ENCODE assay signal across 1 cellular context in the genomic region with DNA sequence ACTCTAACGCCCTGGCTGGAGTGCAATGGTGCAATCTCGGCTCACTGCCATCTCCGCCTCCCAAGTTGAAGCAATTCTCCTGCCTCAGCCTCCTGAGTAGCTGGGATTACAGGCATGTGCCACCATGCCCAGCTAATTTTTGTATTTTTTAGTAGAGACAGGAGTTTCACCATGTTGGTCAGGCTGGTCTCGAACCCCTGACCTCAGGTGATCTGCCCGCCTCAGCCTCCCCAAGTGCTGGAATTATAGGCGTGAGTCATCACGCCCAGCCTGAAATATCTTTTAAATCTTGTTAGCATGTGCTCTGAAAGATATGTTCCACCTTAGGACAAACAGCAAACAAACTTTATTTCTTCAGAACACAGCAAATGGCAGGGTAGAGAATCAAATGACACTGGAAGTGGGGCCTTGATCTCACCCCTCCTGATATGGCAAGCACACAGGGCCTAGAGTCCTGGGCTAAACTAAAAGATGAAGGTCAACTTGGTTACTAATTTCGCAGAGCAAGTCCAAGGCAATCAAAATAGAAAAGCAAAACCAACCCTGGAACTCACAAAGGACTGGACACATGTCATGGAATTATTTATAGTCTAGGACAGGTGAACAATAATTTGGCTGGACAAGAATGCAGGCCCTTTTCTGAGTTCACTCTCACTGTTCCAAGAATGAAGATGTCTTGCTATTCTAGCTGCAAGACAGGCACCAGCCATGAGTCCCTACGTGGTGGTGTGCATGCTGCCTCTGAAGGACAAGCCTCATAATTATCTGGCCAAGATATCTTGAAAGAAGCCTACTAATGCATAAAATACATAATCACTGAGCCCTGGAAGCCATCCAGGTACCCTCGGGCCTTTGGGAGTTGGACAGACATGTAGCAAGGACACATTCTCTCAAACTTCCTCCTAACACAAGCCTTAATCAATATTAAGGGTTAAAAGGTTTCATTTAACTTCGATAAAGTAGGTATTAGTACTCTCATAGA.
TF ChIP-seq lines count a peak whose summit lies in the region.

No MANE protein-coding gene starts in this region.

TF ChIP-seq in K562, 482 proteins besides CTCF, POLR2A, EP300 and RAD21 (continued from another document and continues in another):
- TF ChIP-seq SMARCE1 (IDR thresholded peaks at IDR 0.05): peak; percentile 80
- TF ChIP-seq SREBF2 (CRISPR knock-in tag; IDR thresholded peaks at IDR 0.05): no peak
- TF ChIP-seq, protein P1, sequence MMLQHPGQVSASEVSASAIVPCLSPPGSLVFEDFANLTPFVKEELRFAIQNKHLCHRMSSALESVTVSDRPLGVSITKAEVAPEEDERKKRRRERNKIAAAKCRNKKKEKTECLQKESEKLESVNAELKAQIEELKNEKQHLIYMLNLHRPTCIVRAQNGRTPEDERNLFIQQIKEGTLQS (IDR thresholded peaks at IDR 0.05): peak; percentile 94
- TF ChIP-seq, protein P1 (CRISPR knock-in tag; conservative IDR thresholded peaks at IDR 0.05): no peak
- TF ChIP-seq FOSL1 (tag; conservative IDR thresholded peaks at IDR 0.05): peak; percentile 84
- TF ChIP-seq MAZ (CRISPR knock-in tag; conservative IDR thresholded peaks at IDR 0.05 in 1 of 2, IDR thresholded peaks at IDR 0.05 in 1 of 2): 0 out of 4 replicates have a peak, but pooled peaks of 1 of the 2 experiments have one; percentile 10
- TF ChIP-seq IRF2 (CRISPR knock-in tag; IDR thresholded peaks at IDR 0.05): no peak
- peak; percentile 60; the same call in 1 of the 2 replicates for TF ChIP-seq TEAD4 (IDR thresholded peaks at IDR 0.05; ENCODE audit: low read length)
- TF ChIP-seq TEAD4 (CRISPR knock-in tag; IDR thresholded peaks at IDR 0.05; ENCODE audit: borderline replicate concordance): no peak
- no peak for TF ChIP-seq DIDO1 (tag; IDR thresholded peaks at IDR 0.05; ENCODE audit: low read depth)
- TF ChIP-seq NR1H2 (CRISPR knock-in tag; IDR thresholded peaks at IDR 0.05): no peak
- TF ChIP-seq ZNF695 (CRISPR knock-in tag; IDR thresholded peaks at IDR 0.05): no peak
- no peak for TF ChIP-seq SETDB1 (IDR thresholded peaks at IDR 0.05; ENCODE audit: low read length)
- TF ChIP-seq GATA2 (CRISPR knock-in tag; IDR thresholded peaks at IDR 0.05): peak; percentile 79
- no peak for TF ChIP-seq ZNF3 (CRISPR knock-in tag; IDR thresholded peaks at IDR 0.05)
- TF ChIP-seq DPF2 (IDR thresholded peaks at IDR 0.05): peak; percentile 92
- 0 out of 2 replicates have a peak, but pooled peaks have one; percentile 25 for TF ChIP-seq NBN (IDR thresholded peaks at IDR 0.05; ENCODE audit: low read depth)
- peak in 1 of 2 experiments; percentile 23; a peak in 1 of 4 replicates for TF ChIP-seq HDAC1 (IDR thresholded peaks at IDR 0.05)
- TF ChIP-seq ZNF184 (CRISPR knock-in tag; IDR thresholded peaks at IDR 0.05): no peak
- TF ChIP-seq HNRNPUL1 (IDR thresholded peaks at IDR 0.05; ENCODE audit: low read length): no peak
- TF ChIP-seq, protein P2, sequence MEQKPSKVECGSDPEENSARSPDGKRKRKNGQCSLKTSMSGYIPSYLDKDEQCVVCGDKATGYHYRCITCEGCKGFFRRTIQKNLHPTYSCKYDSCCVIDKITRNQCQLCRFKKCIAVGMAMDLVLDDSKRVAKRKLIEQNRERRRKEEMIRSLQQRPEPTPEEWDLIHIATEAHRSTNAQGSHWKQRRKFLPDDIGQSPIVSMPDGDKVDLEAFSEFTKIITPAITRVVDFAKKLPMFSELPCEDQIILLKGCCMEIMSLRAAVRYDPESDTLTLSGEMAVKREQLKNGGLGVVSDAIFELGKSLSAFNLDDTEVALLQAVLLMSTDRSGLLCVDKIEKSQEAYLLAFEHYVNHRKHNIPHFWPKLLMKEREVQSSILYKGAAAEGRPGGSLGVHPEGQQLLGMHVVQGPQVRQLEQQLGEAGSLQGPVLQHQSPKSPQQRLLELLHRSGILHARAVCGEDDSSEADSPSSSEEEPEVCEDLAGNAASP (IDR thresholded peaks at IDR 0.05): no peak
- TF ChIP-seq MYC (IDR thresholded peaks at IDR 0.05; ENCODE audit: low read depth, low read length): peak; percentile 75
- no peak for TF ChIP-seq MYC (CRISPR knock-in tag; IDR thresholded peaks at IDR 0.05; ENCODE audit: borderline replicate concordance, low read depth)
- no peak for TF ChIP-seq TFAM (CRISPR knock-in tag; conservative IDR thresholded peaks at IDR 0.05)
- 0 out of 2 replicates have a peak, but pooled peaks have one; percentile 30 for TF ChIP-seq CXXC5 (CRISPR knock-in tag; IDR thresholded peaks at IDR 0.05)
- TF ChIP-seq, protein P3, sequence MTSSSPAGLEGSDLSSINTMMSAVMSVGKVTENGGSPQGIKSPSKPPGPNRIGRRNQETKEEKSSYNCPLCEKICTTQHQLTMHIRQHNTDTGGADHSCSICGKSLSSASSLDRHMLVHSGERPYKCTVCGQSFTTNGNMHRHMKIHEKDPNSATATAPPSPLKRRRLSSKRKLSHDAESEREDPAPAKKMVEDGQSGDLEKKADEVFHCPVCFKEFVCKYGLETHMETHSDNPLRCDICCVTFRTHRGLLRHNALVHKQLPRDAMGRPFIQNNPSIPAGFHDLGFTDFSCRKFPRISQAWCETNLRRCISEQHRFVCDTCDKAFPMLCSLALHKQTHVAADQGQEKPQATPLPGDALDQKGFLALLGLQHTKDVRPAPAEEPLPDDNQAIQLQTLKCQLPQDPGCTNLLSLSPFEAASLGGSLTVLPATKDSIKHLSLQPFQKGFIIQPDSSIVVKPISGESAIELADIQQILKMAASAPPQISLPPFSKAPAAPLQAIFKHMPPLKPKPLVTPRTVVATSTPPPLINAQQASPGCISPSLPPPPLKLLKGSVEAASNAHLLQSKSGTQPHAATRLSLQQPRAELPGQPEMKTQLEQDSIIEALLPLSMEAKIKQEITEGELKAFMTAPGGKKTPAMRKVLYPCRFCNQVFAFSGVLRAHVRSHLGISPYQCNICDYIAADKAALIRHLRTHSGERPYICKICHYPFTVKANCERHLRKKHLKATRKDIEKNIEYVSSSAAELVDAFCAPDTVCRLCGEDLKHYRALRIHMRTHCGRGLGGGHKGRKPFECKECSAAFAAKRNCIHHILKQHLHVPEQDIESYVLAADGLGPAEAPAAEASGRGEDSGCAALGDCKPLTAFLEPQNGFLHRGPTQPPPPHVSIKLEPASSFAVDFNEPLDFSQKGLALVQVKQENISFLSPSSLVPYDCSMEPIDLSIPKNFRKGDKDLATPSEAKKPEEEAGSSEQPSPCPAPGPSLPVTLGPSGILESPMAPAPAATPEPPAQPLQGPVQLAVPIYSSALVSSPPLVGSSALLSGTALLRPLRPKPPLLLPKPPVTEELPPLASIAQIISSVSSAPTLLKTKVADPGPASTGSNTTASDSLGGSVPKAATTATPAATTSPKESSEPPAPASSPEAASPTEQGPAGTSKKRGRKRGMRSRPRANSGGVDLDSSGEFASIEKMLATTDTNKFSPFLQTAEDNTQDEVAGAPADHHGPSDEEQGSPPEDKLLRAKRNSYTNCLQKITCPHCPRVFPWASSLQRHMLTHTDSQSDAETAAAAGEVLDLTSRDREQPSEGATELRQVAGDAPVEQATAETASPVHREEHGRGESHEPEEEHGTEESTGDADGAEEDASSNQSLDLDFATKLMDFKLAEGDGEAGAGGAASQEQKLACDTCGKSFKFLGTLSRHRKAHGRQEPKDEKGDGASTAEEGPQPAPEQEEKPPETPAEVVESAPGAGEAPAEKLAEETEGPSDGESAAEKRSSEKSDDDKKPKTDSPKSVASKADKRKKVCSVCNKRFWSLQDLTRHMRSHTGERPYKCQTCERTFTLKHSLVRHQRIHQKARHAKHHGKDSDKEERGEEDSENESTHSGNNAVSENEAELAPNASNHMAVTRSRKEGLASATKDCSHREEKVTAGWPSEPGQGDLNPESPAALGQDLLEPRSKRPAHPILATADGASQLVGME (CRISPR knock-in tag; IDR thresholded peaks at IDR 0.05): no peak
- TF ChIP-seq FOS (IDR thresholded peaks at IDR 0.05; ENCODE audit: extremely low read depth, insufficient read length): peak; percentile 26
- TF ChIP-seq LARP7 (IDR thresholded peaks at IDR 0.05): no peak
- no peak for TF ChIP-seq SRSF3 (IDR thresholded peaks at IDR 0.05; ENCODE audit: insufficient read depth, low read length)
- no peak for TF ChIP-seq SPI1 (IDR thresholded peaks at IDR 0.05; ENCODE audit: borderline replicate concordance, low read depth, low read length)
- peak; percentile 92 for TF ChIP-seq JUND (IDR thresholded peaks at IDR 0.05; ENCODE audit: borderline replicate concordance, low read depth, low read length)
- peak; percentile 80; the same call in 2 of the 3 replicates for TF ChIP-seq JUND (tag; IDR thresholded peaks at IDR 0.05; ENCODE audit: borderline replicate concordance, low read depth, low read length)
- TF ChIP-seq, protein P4, sequence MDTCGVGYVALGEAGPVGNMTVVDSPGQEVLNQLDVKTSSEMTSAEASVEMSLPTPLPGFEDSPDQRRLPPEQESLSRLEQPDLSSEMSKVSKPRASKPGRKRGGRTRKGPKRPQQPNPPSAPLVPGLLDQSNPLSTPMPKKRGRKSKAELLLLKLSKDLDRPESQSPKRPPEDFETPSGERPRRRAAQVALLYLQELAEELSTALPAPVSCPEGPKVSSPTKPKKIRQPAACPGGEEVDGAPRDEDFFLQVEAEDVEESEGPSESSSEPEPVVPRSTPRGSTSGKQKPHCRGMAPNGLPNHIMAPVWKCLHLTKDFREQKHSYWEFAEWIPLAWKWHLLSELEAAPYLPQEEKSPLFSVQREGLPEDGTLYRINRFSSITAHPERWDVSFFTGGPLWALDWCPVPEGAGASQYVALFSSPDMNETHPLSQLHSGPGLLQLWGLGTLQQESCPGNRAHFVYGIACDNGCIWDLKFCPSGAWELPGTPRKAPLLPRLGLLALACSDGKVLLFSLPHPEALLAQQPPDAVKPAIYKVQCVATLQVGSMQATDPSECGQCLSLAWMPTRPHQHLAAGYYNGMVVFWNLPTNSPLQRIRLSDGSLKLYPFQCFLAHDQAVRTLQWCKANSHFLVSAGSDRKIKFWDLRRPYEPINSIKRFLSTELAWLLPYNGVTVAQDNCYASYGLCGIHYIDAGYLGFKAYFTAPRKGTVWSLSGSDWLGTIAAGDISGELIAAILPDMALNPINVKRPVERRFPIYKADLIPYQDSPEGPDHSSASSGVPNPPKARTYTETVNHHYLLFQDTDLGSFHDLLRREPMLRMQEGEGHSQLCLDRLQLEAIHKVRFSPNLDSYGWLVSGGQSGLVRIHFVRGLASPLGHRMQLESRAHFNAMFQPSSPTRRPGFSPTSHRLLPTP (IDR thresholded peaks at IDR 0.05; ENCODE audit: borderline replicate concordance, extremely low read depth, insufficient read length): peak; percentile 46
- TF ChIP-seq, protein P5, sequence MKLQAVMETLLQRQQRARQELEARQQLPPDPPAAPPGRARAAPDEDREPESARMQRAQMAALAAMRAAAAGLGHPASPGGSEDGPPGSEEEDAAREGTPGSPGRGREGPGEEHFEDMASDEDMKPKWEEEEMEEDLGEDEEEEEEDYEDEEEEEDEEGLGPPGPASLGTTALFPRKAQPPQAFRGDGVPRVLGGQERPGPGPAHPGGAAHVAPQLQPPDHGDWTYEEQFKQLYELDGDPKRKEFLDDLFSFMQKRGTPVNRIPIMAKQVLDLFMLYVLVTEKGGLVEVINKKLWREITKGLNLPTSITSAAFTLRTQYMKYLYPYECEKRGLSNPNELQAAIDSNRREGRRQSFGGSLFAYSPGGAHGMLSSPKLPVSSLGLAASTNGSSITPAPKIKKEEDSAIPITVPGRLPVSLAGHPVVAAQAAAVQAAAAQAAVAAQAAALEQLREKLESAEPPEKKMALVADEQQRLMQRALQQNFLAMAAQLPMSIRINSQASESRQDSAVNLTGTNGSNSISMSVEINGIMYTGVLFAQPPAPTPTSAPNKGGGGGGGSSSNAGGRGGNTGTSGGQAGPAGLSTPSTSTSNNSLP (IDR thresholded peaks at IDR 0.05; ENCODE audit: borderline replicate concordance, low read depth, low read length): no peak
- TF ChIP-seq, protein P6, sequence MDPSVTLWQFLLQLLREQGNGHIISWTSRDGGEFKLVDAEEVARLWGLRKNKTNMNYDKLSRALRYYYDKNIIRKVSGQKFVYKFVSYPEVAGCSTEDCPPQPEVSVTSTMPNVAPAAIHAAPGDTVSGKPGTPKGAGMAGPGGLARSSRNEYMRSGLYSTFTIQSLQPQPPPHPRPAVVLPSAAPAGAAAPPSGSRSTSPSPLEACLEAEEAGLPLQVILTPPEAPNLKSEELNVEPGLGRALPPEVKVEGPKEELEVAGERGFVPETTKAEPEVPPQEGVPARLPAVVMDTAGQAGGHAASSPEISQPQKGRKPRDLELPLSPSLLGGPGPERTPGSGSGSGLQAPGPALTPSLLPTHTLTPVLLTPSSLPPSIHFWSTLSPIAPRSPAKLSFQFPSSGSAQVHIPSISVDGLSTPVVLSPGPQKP (CRISPR knock-in tag; IDR thresholded peaks at IDR 0.05): no peak
- TF ChIP-seq BRD4 (IDR thresholded peaks at IDR 0.05): no peak
- 0 out of 2 replicates have a peak, but pooled peaks have one; percentile 10 for TF ChIP-seq ATF7 (IDR thresholded peaks at IDR 0.05)
- no peak for TF ChIP-seq ZNF165 (CRISPR knock-in tag; IDR thresholded peaks at IDR 0.05; ENCODE audit: borderline replicate concordance)
- no peak for TF ChIP-seq HSF4 (CRISPR knock-in tag; IDR thresholded peaks at IDR 0.05; ENCODE audit: borderline replicate concordance)
- TF ChIP-seq, protein P7, sequence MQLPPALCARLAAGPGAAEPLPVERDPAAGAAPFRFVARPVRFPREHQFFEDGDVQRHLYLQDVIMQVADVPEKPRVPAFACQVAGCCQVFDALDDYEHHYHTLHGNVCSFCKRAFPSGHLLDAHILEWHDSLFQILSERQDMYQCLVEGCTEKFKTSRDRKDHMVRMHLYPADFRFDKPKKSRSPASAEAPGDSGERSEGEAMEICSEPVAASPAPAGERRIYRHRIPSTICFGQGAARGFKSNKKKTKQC (CRISPR knock-in tag; IDR thresholded peaks at IDR 0.05): no peak
- TF ChIP-seq WHSC1 (IDR thresholded peaks at IDR 0.05; ENCODE audit: low read length): no peak
- TF ChIP-seq, protein P8, sequence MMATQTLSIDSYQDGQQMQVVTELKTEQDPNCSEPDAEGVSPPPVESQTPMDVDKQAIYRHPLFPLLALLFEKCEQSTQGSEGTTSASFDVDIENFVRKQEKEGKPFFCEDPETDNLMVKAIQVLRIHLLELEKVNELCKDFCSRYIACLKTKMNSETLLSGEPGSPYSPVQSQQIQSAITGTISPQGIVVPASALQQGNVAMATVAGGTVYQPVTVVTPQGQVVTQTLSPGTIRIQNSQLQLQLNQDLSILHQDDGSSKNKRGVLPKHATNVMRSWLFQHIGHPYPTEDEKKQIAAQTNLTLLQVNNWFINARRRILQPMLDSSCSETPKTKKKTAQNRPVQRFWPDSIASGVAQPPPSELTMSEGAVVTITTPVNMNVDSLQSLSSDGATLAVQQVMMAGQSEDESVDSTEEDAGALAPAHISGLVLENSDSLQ (IDR thresholded peaks at IDR 0.05): peak; percentile 58
- TF ChIP-seq SMAD4 (CRISPR knock-in tag; conservative IDR thresholded peaks at IDR 0.05): peak; percentile 32; the same call in 1 of the 2 replicates
- no peak for TF ChIP-seq MCM7 (IDR thresholded peaks at IDR 0.05)
- TF ChIP-seq ZBED1 (IDR thresholded peaks at IDR 0.05): no peak
- no peak for TF ChIP-seq SIX5 (IDR thresholded peaks at IDR 0.05; ENCODE audit: borderline replicate concordance in 1 of 2, insufficient read depth in 1 of 2, low read depth in 1 of 2, low read length in 2 of 2)
- peak; percentile 48 for TF ChIP-seq TAL1 (IDR thresholded peaks at IDR 0.05)
